In the genomic region with DNA sequence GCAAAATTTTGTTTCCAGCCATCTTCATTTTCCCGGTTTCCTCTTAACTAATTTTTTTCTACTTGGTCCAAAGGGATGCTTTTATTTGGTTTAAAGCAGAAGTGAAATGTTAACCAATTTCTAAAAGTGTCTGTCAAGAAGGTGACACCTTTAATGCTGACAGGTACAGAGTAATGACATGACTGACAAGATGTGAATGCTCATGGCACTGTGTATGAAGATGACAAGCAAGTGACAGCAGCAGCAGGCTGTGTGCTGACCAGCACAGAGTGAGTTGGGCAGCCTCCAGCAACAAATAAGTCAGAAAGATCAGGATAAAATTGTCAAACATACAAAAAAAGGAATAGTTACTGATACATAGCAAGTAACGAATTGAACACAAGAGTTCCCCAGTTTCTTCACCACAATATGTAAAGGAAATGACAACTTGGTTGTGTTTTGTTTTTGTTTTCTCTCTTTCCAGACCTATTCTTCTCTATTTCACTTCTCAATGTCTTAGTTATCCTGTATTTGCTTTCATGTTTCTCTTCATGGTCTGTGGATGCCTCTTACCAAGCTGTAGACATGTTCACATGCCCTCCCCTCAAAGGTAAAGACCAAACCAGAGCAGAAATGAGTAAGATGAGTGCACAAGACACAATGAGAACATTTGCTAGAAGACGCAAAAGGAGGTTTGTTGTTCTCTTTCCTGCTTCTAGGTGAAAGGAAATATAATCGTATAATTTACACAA, we compare ENCODE assay signal across 19 cellular contexts.
A peak's percentile ranks its signal among the peaks of the same experiment; 100 is the strongest.
DNase-seq lines count a peak whose midpoint lies in the region; ATAC-seq, FAIRE-seq and TF ChIP-seq lines count a peak whose summit lies in the region.
"Had no signal": no experiment of that assay in that cellular context is flagged by ENCODE, and none has a peak within 500 bp of the region (broad histone marks: within the 10 kb centered on the region; RNA-seq: fewer than 3 reads in every experiment).

No MANE protein-coding gene starts in this region.

- no peaks in the 10 kb centered on the region for H4K20me1 ChIP-seq in hepatocyte (ENCODE audit: insufficient read depth, poor library complexity, severe bottlenecking)

- DNase-seq in GM18507 (ENCODE audit: extremely low spot score, insufficient read length, low read depth) (no peak), hepatocyte (ENCODE audit: low spot score) (no peak), GM03348 (ENCODE audit: low spot score) (no peak), erythroblast (lab: John Stamatoyannopoulos, UW) (no peak), ureter (ENCODE audit: low spot score) (no peak)
- DNase-seq: effector CD8-positive, alpha-beta T cell; lower lobe of right lung; naive thymus-derived CD8-positive, alpha-beta T cell; NCI-H1092; NCI-H446; stimulated activated CD4-positive, alpha-beta T cell treated with anti-CD3 and anti-CD28 coated beads, Interleukin-2, amount 100 ng/mL, for 24 hours; stimulated activated CD8-positive, alpha-beta memory T cell treated with anti-CD3 and anti-CD28 coated beads, Interleukin-4, amount 100 ng/mL, for 48 hours had no signal

- H3K36me3 ChIP-seq in hepatocyte (replicated peaks; ENCODE audit: insufficient read depth, low read depth): no peaks in the 10 kb centered on the region
- H3K36me3 ChIP-seq: lower lobe of right lung, tibial nerve had no signal

- no peaks in the 10 kb centered on the region for H3K4me1 ChIP-seq in hepatocyte (ENCODE audit: insufficient read depth)
- H3K4me1 ChIP-seq: lower lobe of right lung, tibial nerve had no signal

- H3K9me3 ChIP-seq in hepatocyte (ENCODE audit: low read depth): no peaks in the 10 kb centered on the region
- H3K9me3 ChIP-seq: lower lobe of right lung, tibial nerve had no signal

- no peak for TF ChIP-seq CTCF in hepatocyte (IDR thresholded peaks at IDR 0.05; ENCODE audit: poor library complexity)

- no peak overlapping the region for H3K27ac ChIP-seq in hepatocyte
- H3K27ac ChIP-seq: lower lobe of right lung, tibial nerve had no signal

- no peak for TF ChIP-seq POLR2A in erythroblast (IDR thresholded peaks at IDR 0.05; ENCODE audit: low read length)

- H3K27me3 ChIP-seq in hepatocyte: no peaks in the 10 kb centered on the region
- H3K27me3 ChIP-seq: tibial nerve had no signal

- no peak overlapping the region for H3K4me3 ChIP-seq in hepatocyte
- H3K4me3 ChIP-seq: lower lobe of right lung, tibial nerve had no signal

- peak; percentile 36 for FAIRE-seq in GM18507 (lab: Jason Lieb, UNC)

- no peak overlapping the region for H3K4me2 ChIP-seq in hepatocyte

- no peaks in the 10 kb centered on the region for H3K9me2 ChIP-seq in hepatocyte (replicated peaks; ENCODE audit: insufficient read depth)

- WGBS in hepatocyte (ENCODE audit: low lambda C conversion rate, missing lambda C conversion rate): 96% methylated on average over 4 of the region's 4 CpGs

- no peak overlapping the region for H2AFZ ChIP-seq in hepatocyte

- no peaks in the 10 kb centered on the region for H3K79me2 ChIP-seq in hepatocyte

- ATAC-seq in GM21367 (IDR thresholded peaks at IDR 0.05; ENCODE audit: unreplicated experiment): peak; percentile 77
- peak; percentile 44 for ATAC-seq in HG02763 (IDR thresholded peaks at IDR 0.05; ENCODE audit: unreplicated experiment)
- peak; percentile 70 for ATAC-seq in HG03432 (IDR thresholded peaks at IDR 0.05; ENCODE audit: unreplicated experiment)
- ATAC-seq: activated naive CD4-positive, alpha-beta T cell treated with anti-CD3 and anti-CD28 coated beads, Interleukin-2, amount 50 U/mL, for 72 hours; lower lobe of right lung; naive thymus-derived CD8-positive, alpha-beta T cell; Panc1; WTC11 had no signal
